Comparison of ENCODE assay signal across 11 cellular contexts in genomic region chr17:7010523-7010922, GRCh38. TPM values are rescaled to one million over a fixed set of nuclear protein-coding genes. Genes with fewer than 3 reads are reported as not detected.
DNase-seq lines count a peak whose midpoint lies in the region; ATAC-seq and TF ChIP-seq lines count a peak whose summit lies in the region.
"Had no signal": no experiment of that assay in that cellular context is flagged by ENCODE, and none has a peak within 500 bp of the region (broad histone marks: within the 10 kb centered on the region; RNA-seq: fewer than 3 reads in every experiment).

No MANE protein-coding gene starts in this region.

- H3K36me3 ChIP-seq in adipocyte (ENCODE audit: control insufficient read depth, insufficient read depth, low read length, severe bottlenecking) (peaks cover 9% of the 10 kb centered on the region), mucosa of descending colon (ENCODE audit: low read depth) (peaks cover 5% of the 10 kb centered on the region)

- peak overlapping the region; percentile 21 for H3K27ac Mint-ChIP-seq in stimulated activated naive CD8-positive, alpha-beta T cell treated with anti-CD3 and anti-CD28 coated beads, Interleukin-15, Interleukin-2, amounts not matched to agents 100 ng/mL and 50 ng/mL, for 24 hours
- H3K27ac Mint-ChIP-seq in naive B cell, result peak overlapping the region in 2 of 6 donors; percentile 26 to 84

- peak overlapping the region; percentile 98 for H3K4me3 ChIP-seq in adipocyte (ENCODE audit: low read length)
- H3K4me3 ChIP-seq in mucosa of descending colon, result no peak overlapping the region

- TF ChIP-seq CTCF in mucosa of descending colon (IDR thresholded peaks at IDR 0.05), result no peak

- H3K4me1 Mint-ChIP-seq in stimulated activated naive CD8-positive, alpha-beta T cell treated with anti-CD3 and anti-CD28 coated beads, Interleukin-15, Interleukin-2, amounts not matched to agents 100 ng/mL and 50 ng/mL, for 24 hours (ENCODE audit: low read depth), result peaks cover 53% of the 10 kb centered on the region
- H3K4me1 Mint-ChIP-seq in naive B cell, result peaks cover 47 to 68% (median 66%) of the 10 kb centered on the region in 3 donors

- peak overlapping the region; percentile 99 for H3K9ac ChIP-seq in adipocyte (ENCODE audit: low read length)

- no peaks in the 10 kb centered on the region for H3K27me3 Mint-ChIP-seq in stimulated activated naive CD8-positive, alpha-beta T cell treated with anti-CD3 and anti-CD28 coated beads, Interleukin-15, Interleukin-2, amounts not matched to agents 100 ng/mL and 50 ng/mL, for 24 hours
- H3K27me3 Mint-ChIP-seq in naive B cell, result no peaks in the 10 kb centered on the region

- no peaks in the 10 kb centered on the region for H3K27me3 ChIP-seq in adipocyte (replicated peaks; ENCODE audit: control insufficient read depth, insufficient read depth, low read length)
- H3K27me3 ChIP-seq: gastroesophageal sphincter had no signal

- DNase-seq in stimulated activated naive CD8-positive, alpha-beta T cell treated with anti-CD3 and anti-CD28 coated beads, Interleukin-15, Interleukin-2, amounts not matched to agents 100 U/mL and 50 U/mL, for 24 hours, result no peak
- DNase-seq in adipocyte (ENCODE audit: low read depth), result no peak
- DNase-seq in naive B cell, result no peak
- no peak for DNase-seq in ureter (ENCODE audit: low spot score)
- no peak for DNase-seq in mucosa of descending colon
- DNase-seq: left ventricle myocardium superior had no signal

- H3K4me3 Mint-ChIP-seq in stimulated activated naive CD8-positive, alpha-beta T cell treated with anti-CD3 and anti-CD28 coated beads, Interleukin-15, Interleukin-2, amounts not matched to agents 100 ng/mL and 50 ng/mL, for 24 hours, result peak overlapping the region; percentile 97
- peak overlapping the region; percentile 30 to 99 (median 77) for H3K4me3 Mint-ChIP-seq in naive B cell

- intact Hi-C loops in mucosa of descending colon (cut with DNase I, micrococcal nuclease), result no loop called here

- H3K36me3 Mint-ChIP-seq in stimulated activated naive CD8-positive, alpha-beta T cell treated with anti-CD3 and anti-CD28 coated beads, Interleukin-15, Interleukin-2, amounts not matched to agents 100 ng/mL and 50 ng/mL, for 24 hours (ENCODE audit: low read depth), result peaks cover 20% of the 10 kb centered on the region
- H3K36me3 Mint-ChIP-seq in naive B cell, result no peaks in the 10 kb centered on the region

- peaks cover 25% of the 10 kb centered on the region for H3K4me1 ChIP-seq in adipocyte (ENCODE audit: control insufficient read depth, insufficient read depth, low read length)
- H3K4me1 ChIP-seq in mucosa of descending colon (ENCODE audit: low read depth), result peaks cover 24% of the 10 kb centered on the region

- no peaks in the 10 kb centered on the region for H3K9me3 ChIP-seq in adipocyte (ENCODE audit: control insufficient read depth, low read length)
- no peaks in the 10 kb centered on the region for H3K9me3 ChIP-seq in mucosa of descending colon
- H3K9me3 ChIP-seq: gastroesophageal sphincter had no signal

- no peaks in the 10 kb centered on the region for H3K9me3 Mint-ChIP-seq in stimulated activated naive CD8-positive, alpha-beta T cell treated with anti-CD3 and anti-CD28 coated beads, Interleukin-15, Interleukin-2, amounts not matched to agents 100 ng/mL and 50 ng/mL, for 24 hours
- no peaks in the 10 kb centered on the region for H3K9me3 Mint-ChIP-seq in naive B cell

- no peak for ATAC-seq in stimulated activated naive CD8-positive, alpha-beta T cell treated with anti-CD3 and anti-CD28 coated beads, Interleukin-15, Interleukin-2, amounts not matched to agents 100 U/mL and 50 U/mL, for 24 hours
- ATAC-seq in naive B cell (ENCODE audit: low read depth in 2 of 2), result no peak
- no peak for ATAC-seq in GM21367 (IDR thresholded peaks at IDR 0.05; ENCODE audit: unreplicated experiment)
- ATAC-seq in mucosa of descending colon, result no peak
- no peak for ATAC-seq in HG03095 (IDR thresholded peaks at IDR 0.05; ENCODE audit: unreplicated experiment)
- ATAC-seq: gastroesophageal sphincter, left ventricle myocardium superior had no signal

RNA-seq across cellular contexts. Expression of gene RNASEK, which starts 1.9 kb away (rescaled TPM):
- polyA plus RNA-seq in naive B cell (ENCODE audit: low read depth in 6 of 6), result 100 to 1,000 TPM; 678 to 895 (median 858) TPM
- 151 TPM for total RNA-seq in ureter
- 100 to 1,000 TPM; 169 to 201 (median 185) TPM for total RNA-seq in mucosa of descending colon

RNA-seq across cellular contexts. Expression of gene BCL6B, which starts 12.3 kb away (rescaled TPM):
- polyA plus RNA-seq in naive B cell (ENCODE audit: low read depth in 6 of 6), result under 1 TPM in 3 of 6 donors, not detected in 3; 0.21 to 0.36 (median 0.29) TPM
- total RNA-seq in ureter, result 21.6 TPM
- 1 to 10 TPM; 2.5 to 9.2 (median 2.8) TPM for total RNA-seq in mucosa of descending colon

RNA-seq across cellular contexts. Expression of gene ALOX12, which starts 14.7 kb away (rescaled TPM):
- 1 to 10 TPM in 3 of 6 donors, under 1 TPM in 2, not detected in 1; 0.27 to 2.5 (median 1.4) TPM for polyA plus RNA-seq in naive B cell (ENCODE audit: low read depth in 6 of 6)
- 1.9 TPM for total RNA-seq in ureter
- under 1 TPM in 2 of 3 donors, not detected in 1; 0.25 to 0.26 TPM for total RNA-seq in mucosa of descending colon
- total RNA-seq: cardiac septum, left ventricle myocardium superior had no signal

RNA-seq across cellular contexts. Expression of gene SLC16A13, which starts 25.3 kb away (rescaled TPM):
- 1 to 10 TPM in 5 of 6 donors, under 1 TPM in 1; 0.66 to 3.0 (median 2.4) TPM for polyA plus RNA-seq in naive B cell (ENCODE audit: low read depth in 6 of 6)
- total RNA-seq in ureter, result 6.7 TPM
- 1 to 10 TPM; 3.8 to 7.3 (median 6.6) TPM for total RNA-seq in mucosa of descending colon

RNA-seq across cellular contexts. Expression of gene SLC16A11, which starts 33.4 kb away (rescaled TPM):
- 1 to 10 TPM in 5 of 6 donors, not detected in 1; 1.8 to 3.6 (median 2.3) TPM for polyA plus RNA-seq in naive B cell (ENCODE audit: low read depth in 6 of 6)
- total RNA-seq in ureter, result 2.8 TPM
- 1 to 10 TPM in 2 of 3 donors, under 1 TPM in 1; 0.55 to 1.7 (median 1.3) TPM for total RNA-seq in mucosa of descending colon
